ENCODE assay signal across 29 cellular contexts in genomic region chr16:87971933-87972332, GRCh38. TPM values are rescaled to one million over a fixed set of nuclear protein-coding genes. Genes with fewer than 3 reads are reported as not detected.
"Had no signal": no experiment of that assay in that cellular context is flagged by ENCODE, and none has a peak within 500 bp of the region (broad histone marks: within the 10 kb centered on the region; RNA-seq: fewer than 3 reads in every experiment).

No MANE protein-coding gene starts in this region.

- FAIRE-seq: bronchial epithelial cell, colon, keratinocyte, urothelium cell line had no signal

- H3K9me3 ChIP-seq: testis had no signal

- H3K27ac Mint-ChIP-seq: activated CD8-positive, alpha-beta memory T cell treated with anti-CD3 and anti-CD28 coated beads, Interleukin-2, amount 10 ng/mL, durations not matched to agents 7 days and 5 days; activated CD8-positive, alpha-beta T cell treated with anti-CD3 and anti-CD28 coated beads, Interleukin-2, amount 10 ng/mL, durations not matched to agents 7 days and 5 days; activated naive CD4-positive, alpha-beta T cell treated with anti-CD3 and anti-CD28 coated beads for 36 hours; nephron had no signal

- ATAC-seq: activated CD4-positive, alpha-beta T cell treated with anti-CD3 and anti-CD28 coated beads for 36 hours; activated CD8-positive, alpha-beta memory T cell treated with anti-CD3 and anti-CD28 coated beads, Interleukin-2, amount 10 ng/mL, durations not matched to agents 7 days and 5 days; activated CD8-positive, alpha-beta T cell treated with anti-CD3 and anti-CD28 coated beads, Interleukin-2, amount 10 ng/mL, durations not matched to agents 7 days and 5 days; gastrocnemius medialis; left cardiac atrium; left ventricle myocardium superior; mucosa of descending colon; right cardiac atrium; stimulated activated naive CD8-positive, alpha-beta T cell treated with anti-CD3 and anti-CD28 coated beads, Interleukin-15, Interleukin-2, amounts not matched to agents 100 U/mL and 50 U/mL, for 24 hours had no signal

- H3K4me3 ChIP-seq: gastrocnemius medialis, mucosa of descending colon, testis had no signal

- H3K27me3 Mint-ChIP-seq: activated CD4-positive, alpha-beta T cell treated with anti-CD3 and anti-CD28 coated beads for 36 hours; activated CD8-positive, alpha-beta memory T cell treated with anti-CD3 and anti-CD28 coated beads, Interleukin-2, amount 10 ng/mL, durations not matched to agents 7 days and 5 days had no signal

- H3K27ac ChIP-seq: gastrocnemius medialis, testis had no signal

- DNase-seq: activated CD4-positive, alpha-beta T cell treated with anti-CD3 and anti-CD28 coated beads for 36 hours; activated CD4-positive, CD25-positive, alpha-beta regulatory T cell; activated CD8-positive, alpha-beta memory T cell treated with anti-CD3 and anti-CD28 coated beads, Interleukin-2, amount 10 ng/mL, durations not matched to agents 7 days and 5 days; activated CD8-positive, alpha-beta T cell treated with anti-CD3 and anti-CD28 coated beads, Interleukin-2, amount 10 ng/mL, durations not matched to agents 7 days and 5 days; activated effector memory CD4-positive, alpha-beta T cell treated with anti-CD3 and anti-CD28 coated beads, Interleukin-2, amount 50 U/mL, for 16 hours; activated naive CD4-positive, alpha-beta T cell treated with anti-CD3 and anti-CD28 coated beads for 36 hours; anterior cingulate cortex; effector CD8-positive, alpha-beta T cell; gastrocnemius medialis; hippocampal formation; left cardiac atrium; left ventricle myocardium superior; mucosa of descending colon; posterior cingulate gyrus; right cardiac atrium; stimulated activated CD4-positive, alpha-beta T cell treated with anti-CD3 and anti-CD28 coated beads, Interleukin-2, amount 100 ng/mL, for 48 hours; stimulated activated naive CD8-positive, alpha-beta T cell treated with anti-CD3 and anti-CD28 coated beads, Interleukin-15, Interleukin-2, amounts not matched to agents 100 U/mL and 50 U/mL, for 24 hours; testis; trophoblast cell had no signal

- H3K4me3 Mint-ChIP-seq: activated CD4-positive, alpha-beta T cell treated with anti-CD3 and anti-CD28 coated beads for 36 hours; activated CD8-positive, alpha-beta memory T cell treated with anti-CD3 and anti-CD28 coated beads, Interleukin-2, amount 10 ng/mL, durations not matched to agents 7 days and 5 days; activated CD8-positive, alpha-beta T cell treated with anti-CD3 and anti-CD28 coated beads, Interleukin-2, amount 10 ng/mL, durations not matched to agents 7 days and 5 days; activated naive CD4-positive, alpha-beta T cell treated with anti-CD3 and anti-CD28 coated beads for 36 hours; nephron had no signal

- H3K27me3 ChIP-seq: gastrocnemius medialis, testis had no signal

RNA-seq across cellular contexts. Expression of gene CA5A, which starts 35.6 kb away (rescaled TPM):
- total RNA-seq: activated CD4-positive, alpha-beta T cell treated with anti-CD3 and anti-CD28 coated beads for 36 hours; activated CD8-positive, alpha-beta memory T cell treated with anti-CD3 and anti-CD28 coated beads, Interleukin-2, amount 10 ng/mL, durations not matched to agents 7 days and 5 days; activated CD8-positive, alpha-beta T cell treated with anti-CD3 and anti-CD28 coated beads, Interleukin-2, amount 10 ng/mL, durations not matched to agents 7 days and 5 days; activated naive CD4-positive, alpha-beta T cell treated with anti-CD3 and anti-CD28 coated beads for 36 hours; bronchial epithelial cell; dermis microvascular lymphatic vessel endothelial cell; gastrocnemius medialis; left cardiac atrium; left ventricle myocardium superior; lung microvascular endothelial cell; mesenteric fat pad; osteoblast; right cardiac atrium; skeletal muscle tissue; testis had no signal
- polyA plus RNA-seq: keratinocyte, right cardiac atrium had no signal
